ENCODE assay signal across 1 cellular context in genomic region chrX:24027985-24028384, GRCh38.
TF ChIP-seq lines count a peak whose summit lies in the region.

No MANE protein-coding gene starts in this region.

TF ChIP-seq in GM23338, 12 proteins besides CTCF, POLR2A, EP300 and RAD21:
- no peak for TF ChIP-seq ETS1 (IDR thresholded peaks at IDR 0.05)
- no peak for TF ChIP-seq ZNF331 (CRISPR knock-in tag; IDR thresholded peaks at IDR 0.05; ENCODE audit: low read depth)
- TF ChIP-seq EZH2 (IDR thresholded peaks at IDR 0.05; ENCODE audit: low read depth, unreplicated experiment) = no peak
- TF ChIP-seq CREB1 (CRISPR knock-in tag; IDR thresholded peaks at IDR 0.05; ENCODE audit: low read depth) = no peak
- no peak for TF ChIP-seq JUNB (IDR thresholded peaks at IDR 0.05; ENCODE audit: unreplicated experiment)
- TF ChIP-seq POLR2AphosphoS5 (IDR thresholded peaks at IDR 0.05; ENCODE audit: low read depth) = no peak
- no peak for TF ChIP-seq ZNF114 (CRISPR knock-in tag; IDR thresholded peaks at IDR 0.05)
